Comparison of ENCODE assay signal across 10 cellular contexts in genomic region chr12:27246141-27246540, GRCh38. TPM values are rescaled to one million over a fixed set of nuclear protein-coding genes. Genes with fewer than 3 reads are reported as not detected.
DNase-seq lines count a peak whose midpoint lies in the region; ATAC-seq and TF ChIP-seq lines count a peak whose summit lies in the region.
"Had no signal": no experiment of that assay in that cellular context is flagged by ENCODE, and none has a peak within 500 bp of the region (broad histone marks: within the 10 kb centered on the region; RNA-seq: fewer than 3 reads in every experiment).

No MANE protein-coding gene starts in this region.

- RAD21 ChIA-PET in HCT116 (lab: Charles Lee; ENCODE audit: low non-redundant PET in 1 of 2, low total read pairs in 2 of 2, uncharacterized antibody in 2 of 2, unreplicated experiment in 2 of 2), result no interaction called here

- H3K27ac Mint-ChIP-seq in CD14-positive monocyte (peak overlapping the region in 6 of 7 donors; percentile 53 to 98 (median 74)), nephron progenitor cell (no peak overlapping the region)

- intact Hi-C loops in CD14-positive monocyte (cut with micrococcal nuclease), result no loop called here
- intact Hi-C loops in HCT116 (cut with micrococcal nuclease), result no loop called here

- no peak overlapping the region for H3K9ac ChIP-seq in HCT116 (ENCODE audit: low read length)

- H3K27me3 Mint-ChIP-seq in CD14-positive monocyte (ENCODE audit: low read depth in 3 of 3) (no peaks in the 10 kb centered on the region), nephron progenitor cell (ENCODE audit: low read depth, poor library complexity) (peaks cover 11% of the 10 kb centered on the region)

- POLR2A ChIA-PET in HCT116 (lab: Charles Lee), result no interaction called here

- TF ChIP-seq POLR2A in HCT116 (IDR thresholded peaks at IDR 0.05; ENCODE audit: borderline replicate concordance, extremely low read depth, insufficient read depth, insufficient read length), result no peak

- no peak for TF ChIP-seq RAD21 in HCT116 (IDR thresholded peaks at IDR 0.05; ENCODE audit: low read depth)

- H3K4me1 ChIP-seq in HCT116 (ENCODE audit: control insufficient read depth in 1 of 2, insufficient read depth in 2 of 2, low read length in 2 of 2), result peaks cover 5 to 11% of the 10 kb centered on the region in 2 experiments; a peak in 3 of 4 replicates

- H3K4me1 Mint-ChIP-seq in CD14-positive monocyte (peaks cover 55% of the 10 kb centered on the region), nephron progenitor cell (peaks cover 26% of the 10 kb centered on the region)

- BruUV-seq in HCT116 (replicated peaks; lab: Mats Ljungman, UMichigan), result no TSS peak

- H3K36me3 ChIP-seq in HCT116 (ENCODE audit: control insufficient read depth in 1 of 2, insufficient read depth in 2 of 2, low read length in 2 of 2), result no peaks in the 10 kb centered on the region

- H3K27ac ChIP-seq in HCT116 (ENCODE audit: low read depth, low read length), result no peak overlapping the region
- H3K27ac ChIP-seq in coronary artery, result peak overlapping the region; percentile 87 to 94

- peaks cover 34% of the 10 kb centered on the region for H3K79me2 ChIP-seq in HCT116 (ENCODE audit: insufficient read depth, low read length)

- H3K9me3 Mint-ChIP-seq in CD14-positive monocyte, result peaks cover 0 to 5% (median 0%) of the 10 kb centered on the region in 7 donors
- peaks cover 10% of the 10 kb centered on the region for H3K9me3 Mint-ChIP-seq in nephron progenitor cell

- H3K4me3 Mint-ChIP-seq in CD14-positive monocyte, result peak overlapping the region; percentile 51 to 73
- H3K4me3 Mint-ChIP-seq in nephron progenitor cell, result peak overlapping the region; percentile 99

- peak overlapping the region; percentile 89; the same call in 1 of the 2 replicates for H3K4me2 ChIP-seq in HCT116 (ENCODE audit: low read length)

- CTCF ChIA-PET in HCT116 (lab: Charles Lee), result no interaction called here

- H4K20me1 ChIP-seq in HCT116 (ENCODE audit: insufficient read depth), result no peaks in the 10 kb centered on the region

- TF ChIP-seq CTCF in CD14-positive monocyte (IDR thresholded peaks at IDR 0.05) (no peak), HCT116 (IDR thresholded peaks at IDR 0.05 in 2 of 3, conservative IDR thresholded peaks at IDR 0.05 in 1 of 3; ENCODE audit: borderline replicate concordance in 1 of 3, insufficient read depth in 1 of 3, low read depth in 2 of 3, low read length in 2 of 3) (no peak), coronary artery (IDR thresholded peaks at IDR 0.05) (no peak), nephron progenitor cell (IDR thresholded peaks at IDR 0.05) (no peak)

- H2AFZ ChIP-seq in HCT116 (ENCODE audit: low read depth, low read length, poor library complexity, severe bottlenecking), result no peak overlapping the region

- no peak for DNase-seq in CD14-positive monocyte (ENCODE audit: low spot score)
- no peak for DNase-seq in HCT116 (ENCODE audit: low read depth, low spot score)
- DNase-seq in coronary artery (ENCODE audit: low spot score), result no peak
- no peak for DNase-seq in nephron progenitor cell
- no peak for DNase-seq in mucosa of gallbladder (ENCODE audit: low spot score)
- no peak for DNase-seq in NCI-H82 (lab: John Stamatoyannopoulos, UW)
- DNase-seq in GOT3 (lab: John Stamatoyannopoulos, UW), result no peak
- DNase-seq in MV-4-11 (lab: John Stamatoyannopoulos, UW), result no peak
- DNase-seq: activated CD4-positive, alpha-beta T cell treated with anti-CD3 and anti-CD28 coated beads for 4 hours; NCI-H345 had no signal

- no peak for ATAC-seq in HCT116

- H3K9me2 ChIP-seq in HCT116 (ENCODE audit: insufficient read depth), result no peaks in the 10 kb centered on the region

- H3K9me3 ChIP-seq in HCT116 (ENCODE audit: control insufficient read depth in 1 of 2, insufficient read depth in 1 of 2, low read depth in 1 of 2, low read length in 2 of 2), result no peaks in the 10 kb centered on the region

- H3K36me3 Mint-ChIP-seq in CD14-positive monocyte (peaks cover 5 to 7% of the 10 kb centered on the region in 2 donors), nephron progenitor cell (ENCODE audit: low read depth) (peaks cover 24% of the 10 kb centered on the region)

- H3K27me3 ChIP-seq in HCT116 (ENCODE audit: insufficient read depth, low read length), result no peaks in the 10 kb centered on the region

- no peak overlapping the region for H3K4me3 ChIP-seq in HCT116 (replicated peaks in 1 of 2; ENCODE audit: low read depth in 1 of 2, low read length in 2 of 2)
- H3K4me3 ChIP-seq in coronary artery, result peak overlapping the region; percentile 84

TF ChIP-seq in HCT116, 20 proteins besides CTCF, POLR2A, EP300 and RAD21:
- TF ChIP-seq MAX (IDR thresholded peaks at IDR 0.05), result no peak
- TF ChIP-seq SIN3A (IDR thresholded peaks at IDR 0.05; ENCODE audit: low read depth), result no peak
- no peak for TF ChIP-seq POLR2AphosphoS5 (IDR thresholded peaks at IDR 0.05; ENCODE audit: low read depth, low read length)
- no peak for TF ChIP-seq SP1 (IDR thresholded peaks at IDR 0.05; ENCODE audit: low read depth)
- TF ChIP-seq JUND (IDR thresholded peaks at IDR 0.05), result no peak
- TF ChIP-seq ZNF274 (IDR thresholded peaks at IDR 0.05; ENCODE audit: low read depth, low read length), result no peak
- no peak for TF ChIP-seq TCF7L2 (IDR thresholded peaks at IDR 0.05; ENCODE audit: borderline replicate concordance, extremely low read depth, insufficient read depth, insufficient read length)
- no peak for TF ChIP-seq FOSL1 (IDR thresholded peaks at IDR 0.05; ENCODE audit: low read depth)
- no peak for TF ChIP-seq SRF (IDR thresholded peaks at IDR 0.05; ENCODE audit: low read depth)

RNA-seq across cellular contexts. Expression of gene STK38L, which starts 2.1 kb away (rescaled TPM):
- polyA plus RNA-seq in CD14-positive monocyte, result 10 to 100 TPM; 20.0 to 29.5 TPM
- 23.9 TPM for total RNA-seq in HCT116 (2021; ENCODE audit: unreplicated experiment)
- 5.6 and 7.9 TPM in 2 replicates for polyA plus RNA-seq in HCT116 (2012)
- 86.7 TPM for total RNA-seq in mucosa of gallbladder
